ENCODE assay signal across 21 cellular contexts in the genomic region with DNA sequence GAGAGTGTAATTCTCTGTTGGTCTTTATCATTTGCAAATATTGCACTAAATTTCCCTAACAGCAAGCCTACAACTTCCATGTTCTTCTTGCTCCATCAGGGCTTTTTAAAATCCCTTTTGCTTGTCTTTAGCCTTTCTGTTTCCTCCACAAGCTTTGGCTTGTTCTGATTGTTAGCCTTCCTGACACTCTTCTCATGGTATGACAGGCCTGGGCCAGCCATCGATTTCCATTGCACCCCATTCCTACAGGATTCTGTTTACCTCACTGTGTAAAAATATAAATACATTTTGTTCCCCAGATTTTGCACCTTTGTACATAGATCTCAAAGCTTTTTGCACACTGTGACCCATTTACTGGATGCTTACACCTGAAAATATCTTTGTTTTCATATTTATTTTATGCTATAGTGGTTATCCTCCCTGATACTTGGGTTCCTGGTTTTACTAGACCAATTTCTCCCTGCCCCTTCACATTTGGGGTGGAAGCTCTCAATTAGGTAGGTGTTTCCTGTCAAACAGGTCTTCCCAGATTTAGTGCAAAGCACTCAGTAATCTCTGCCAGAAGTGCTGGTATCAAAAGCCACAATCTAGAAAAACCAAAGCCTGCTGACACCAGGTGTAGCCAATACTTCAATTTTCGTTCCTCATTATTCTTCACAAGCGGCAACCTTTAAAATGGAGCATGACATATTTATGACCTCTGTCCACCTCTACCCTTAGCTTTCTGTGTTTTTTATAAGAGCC. TPM values are rescaled to one million over a fixed set of nuclear protein-coding genes. Genes with fewer than 3 reads are reported as not detected.
A peak's percentile ranks its signal among the peaks of the same experiment; 100 is the strongest.
DNase-seq lines count a peak whose midpoint lies in the region; ATAC-seq and TF ChIP-seq lines count a peak whose summit lies in the region.
"Had no signal": no experiment of that assay in that cellular context is flagged by ENCODE, and none has a peak within 500 bp of the region (broad histone marks: within the 10 kb centered on the region; RNA-seq: fewer than 3 reads in every experiment).

No MANE protein-coding gene starts in this region.

- no peak overlapping the region for H3K4me2 ChIP-seq in mesendoderm (ENCODE audit: low read length)
- H3K4me2 ChIP-seq: neural progenitor cell had no signal

- no peak overlapping the region for H3K23ac ChIP-seq in mesendoderm (ENCODE audit: low read length)

- no CpG with 5 or more reads among the region's 3 CpGs for WGBS in mesendoderm (ENCODE audit: extremely low coverage, insufficient coverage, low lambda C conversion rate)

- H2BK5ac ChIP-seq in mesendoderm (ENCODE audit: low read length) = no peak overlapping the region

- H3K27ac Mint-ChIP-seq in Calu3 (ENCODE audit: unreplicated experiment) = peak overlapping the region; percentile 77
- H3K27ac Mint-ChIP-seq: activated CD8-positive, alpha-beta memory T cell treated with anti-CD3 and anti-CD28 coated beads, Interleukin-2, amount 10 ng/mL, durations not matched to agents 7 days and 5 days; activated T-helper 2 cell treated with anti-CD3 and anti-CD28 coated beads, Interferon-gamma antibody, Interleukin-2, Interleukin-4, amounts not matched to agents 10 μg/mL and 5 μg/mL and 100 μg/mL, durations not matched to agents 14 hours and 24 hours and 36 hours; brain; neural progenitor cell had no signal

- H3K27me3 Mint-ChIP-seq in Calu3 (ENCODE audit: unreplicated experiment) = no peaks in the 10 kb centered on the region
- H3K27me3 Mint-ChIP-seq: activated CD8-positive, alpha-beta memory T cell treated with anti-CD3 and anti-CD28 coated beads, Interleukin-2, amount 10 ng/mL, durations not matched to agents 7 days and 5 days had no signal

- H3K9me3 Mint-ChIP-seq in Calu3 (ENCODE audit: low read depth, unreplicated experiment) = no peaks in the 10 kb centered on the region
- H3K9me3 Mint-ChIP-seq: activated T-helper 2 cell treated with anti-CD3 and anti-CD28 coated beads, Interferon-gamma antibody, Interleukin-2, Interleukin-4, amounts not matched to agents 10 μg/mL and 5 μg/mL and 100 μg/mL, durations not matched to agents 14 hours and 24 hours and 36 hours; neural progenitor cell had no signal

- H3K4me3 Mint-ChIP-seq in Calu3 (ENCODE audit: low read depth, unreplicated experiment) = peak overlapping the region; percentile 67
- H3K4me3 Mint-ChIP-seq: activated CD8-positive, alpha-beta memory T cell treated with anti-CD3 and anti-CD28 coated beads, Interleukin-2, amount 10 ng/mL, durations not matched to agents 7 days and 5 days; brain; neural progenitor cell had no signal

- no peak overlapping the region for H2AK5ac ChIP-seq in mesendoderm (ENCODE audit: low read length)

- H3K4me1 ChIP-seq in mesendoderm (ENCODE audit: control insufficient read depth, low read depth, low read length) = peaks cover 3% of the 10 kb centered on the region
- H3K4me1 ChIP-seq: Caco-2, left ventricle myocardium inferior, neural progenitor cell had no signal

- H3K27me3 ChIP-seq in mesendoderm (ENCODE audit: insufficient read depth, low read length, poor library complexity) = no peaks in the 10 kb centered on the region
- H3K27me3 ChIP-seq: neural progenitor cell had no signal

- CTCF ChIA-PET in Calu3 (lab: Charles Lee) = interaction anchor here (0.6 to 6.4 kb wide), 5 partner anchors 11 to 301 kb away, joined by 3 to 81 read pairs (median 4); no protein-coding TSS in a partner anchor

- DNase-seq in Calu3 (peak; percentile 70), NCI-H1105 treated with DMSO at 0.1 percent for 48 hours (lab: John Stamatoyannopoulos, UW) (peak; percentile 56), mesendoderm (peak; percentile 45), NCI-H2196 (lab: John Stamatoyannopoulos, UW; ENCODE audit: unreplicated experiment) (no peak), KG1 (lab: John Stamatoyannopoulos, UW) (no peak), COR-L47 (lab: John Stamatoyannopoulos, UW) (no peak)
- DNase-seq: 8988T; activated CD8-positive, alpha-beta memory T cell treated with anti-CD3 and anti-CD28 coated beads, Interleukin-2, amount 10 ng/mL, durations not matched to agents 7 days and 5 days; Caco-2; cortex of kidney; GOT3; left ventricle myocardium inferior; NCI-H526; small intestine; stimulated activated naive CD4-positive, alpha-beta T cell had no signal

- H3K18ac ChIP-seq in mesendoderm (ENCODE audit: low read length) = no peak overlapping the region

- H3K4me3 ChIP-seq in mesendoderm (ENCODE audit: low read length) = no peak overlapping the region
- H3K4me3 ChIP-seq: left ventricle myocardium inferior, neural progenitor cell had no signal

- no peak overlapping the region for H3K4ac ChIP-seq in mesendoderm (ENCODE audit: low read depth, low read length)

- H4K5ac ChIP-seq in mesendoderm (ENCODE audit: low read length) = no peak overlapping the region

- H3K9ac ChIP-seq in mesendoderm (ENCODE audit: low read length) = no peak overlapping the region
- H3K9ac ChIP-seq: neural progenitor cell had no signal

- H3K4me1 Mint-ChIP-seq in Calu3 (ENCODE audit: low read depth, unreplicated experiment) = peaks cover 45% of the 10 kb centered on the region
- H3K4me1 Mint-ChIP-seq: activated CD8-positive, alpha-beta memory T cell treated with anti-CD3 and anti-CD28 coated beads, Interleukin-2, amount 10 ng/mL, durations not matched to agents 7 days and 5 days; neural progenitor cell had no signal

- H2BK120ac ChIP-seq in mesendoderm (ENCODE audit: low read depth, low read length) = no peak overlapping the region

- no peaks in the 10 kb centered on the region for H3K79me2 ChIP-seq in mesendoderm (ENCODE audit: control insufficient read depth, insufficient read depth, low read length)

- no peak overlapping the region for H2BK15ac ChIP-seq in mesendoderm (replicated peaks; ENCODE audit: low read depth)

- peaks cover 11% of the 10 kb centered on the region for H3K36me3 Mint-ChIP-seq in Calu3 (ENCODE audit: insufficient read depth, unreplicated experiment)
- H3K36me3 Mint-ChIP-seq: activated CD8-positive, alpha-beta memory T cell treated with anti-CD3 and anti-CD28 coated beads, Interleukin-2, amount 10 ng/mL, durations not matched to agents 7 days and 5 days; brain; neural progenitor cell had no signal

- H3K79me1 ChIP-seq in mesendoderm (ENCODE audit: low read length) = no peaks in the 10 kb centered on the region

- no peaks in the 10 kb centered on the region for H3K36me3 ChIP-seq in mesendoderm (ENCODE audit: control insufficient read depth, insufficient read depth, low read length)
- H3K36me3 ChIP-seq: left ventricle myocardium inferior, neural progenitor cell had no signal

- intact Hi-C loops in Calu3 (cut with micrococcal nuclease; ENCODE audit: unreplicated experiment) = no loop called here

- no peak overlapping the region for H4K8ac ChIP-seq in mesendoderm (ENCODE audit: low read depth, low read length)

- no TSS peak for BruUV-seq in Calu3 (replicated peaks; lab: Mats Ljungman, UMichigan)

- ATAC-seq in HG03457 (IDR thresholded peaks at IDR 0.05; ENCODE audit: unreplicated experiment) = no peak
- ATAC-seq: activated CD8-positive, alpha-beta memory T cell treated with anti-CD3 and anti-CD28 coated beads, Interleukin-2, amount 10 ng/mL, durations not matched to agents 7 days and 5 days; Right ventricle myocardium inferior had no signal

- H3K27ac ChIP-seq in VCaP (peak overlapping the region; percentile 70), mesendoderm (ENCODE audit: low read depth, low read length) (no peak overlapping the region)
- H3K27ac ChIP-seq: left ventricle myocardium inferior, neural progenitor cell had no signal

- TF ChIP-seq CTCF in Calu3 (IDR thresholded peaks at IDR 0.05; ENCODE audit: unreplicated experiment) (no peak), VCaP (conservative IDR thresholded peaks at IDR 0.05) (no peak)

- H3K56ac ChIP-seq in mesendoderm (ENCODE audit: low read length) = no peak overlapping the region

RNA-seq across cellular contexts. Expression of gene PPP2R3A, which starts 57.9 kb away (rescaled TPM):
- total RNA-seq in Calu3 (2022) = 45.6 and 64.8 TPM in 2 replicates
- polyA plus RNA-seq in mesendoderm (2013, experiment 1 of 2) = 6.2 TPM
- 6.1 TPM for polyA plus RNA-seq in mesendoderm (2013, experiment 2 of 2)

Comparison
In these comparisons a context has a peak if more than half of its experiments do, and no peak if none do; other contexts are left out.
1. DNase-seq: peak in Calu3 (single experiment), NCI-H1105 treated with DMSO at 0.1 percent for 48 hours (single experiment) and mesendoderm (single experiment); none in NCI-H2196 (single experiment), KG1 (single experiment) and COR-L47 (single experiment).